1 cellular context compared by ENCODE assay signal in the genomic region with DNA sequence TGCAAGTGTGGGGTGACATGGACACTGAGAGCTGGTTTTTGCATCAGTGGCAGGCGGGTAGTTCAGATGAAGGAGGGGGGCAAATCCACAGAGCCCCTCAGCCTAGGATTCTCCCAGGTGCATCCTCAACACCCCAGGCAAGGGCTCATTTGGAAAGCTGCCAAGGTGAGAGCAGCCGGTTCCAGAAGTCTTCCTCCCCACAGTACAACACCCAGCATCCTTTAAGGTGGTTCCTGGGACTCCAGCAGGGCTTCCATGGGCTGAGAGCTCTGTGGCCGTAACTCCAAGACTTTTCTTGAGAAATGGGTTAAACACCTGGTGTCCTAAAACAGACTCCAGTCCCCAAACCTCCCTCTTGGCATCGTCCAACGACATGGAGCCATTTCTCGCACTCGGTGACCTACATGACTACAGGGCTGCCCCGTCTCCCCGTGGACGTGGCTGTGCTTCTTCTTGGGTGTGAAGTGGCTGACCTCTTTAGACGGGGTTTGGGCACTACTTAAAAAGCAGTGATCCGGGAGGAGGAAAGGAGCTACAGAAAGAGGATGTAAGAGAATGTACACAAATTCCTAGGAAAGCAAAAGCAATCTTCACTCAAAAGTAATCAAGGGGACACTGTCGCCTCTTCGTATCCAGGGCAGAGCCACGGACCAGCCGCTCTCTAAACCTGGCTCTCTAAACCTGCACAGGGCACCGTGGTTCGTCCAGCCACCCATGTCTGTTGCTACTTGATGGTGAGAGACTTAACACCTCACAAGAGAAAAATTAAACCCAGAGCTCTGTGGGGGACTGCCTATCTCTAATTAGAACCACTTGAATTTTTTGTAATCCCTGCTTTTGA.
TF ChIP-seq lines count a peak whose summit lies in the region.

No MANE protein-coding gene starts in this region.

TF ChIP-seq in HepG2, 621 proteins besides CTCF, POLR2A, EP300 and RAD21:
- TF ChIP-seq, protein P1, sequence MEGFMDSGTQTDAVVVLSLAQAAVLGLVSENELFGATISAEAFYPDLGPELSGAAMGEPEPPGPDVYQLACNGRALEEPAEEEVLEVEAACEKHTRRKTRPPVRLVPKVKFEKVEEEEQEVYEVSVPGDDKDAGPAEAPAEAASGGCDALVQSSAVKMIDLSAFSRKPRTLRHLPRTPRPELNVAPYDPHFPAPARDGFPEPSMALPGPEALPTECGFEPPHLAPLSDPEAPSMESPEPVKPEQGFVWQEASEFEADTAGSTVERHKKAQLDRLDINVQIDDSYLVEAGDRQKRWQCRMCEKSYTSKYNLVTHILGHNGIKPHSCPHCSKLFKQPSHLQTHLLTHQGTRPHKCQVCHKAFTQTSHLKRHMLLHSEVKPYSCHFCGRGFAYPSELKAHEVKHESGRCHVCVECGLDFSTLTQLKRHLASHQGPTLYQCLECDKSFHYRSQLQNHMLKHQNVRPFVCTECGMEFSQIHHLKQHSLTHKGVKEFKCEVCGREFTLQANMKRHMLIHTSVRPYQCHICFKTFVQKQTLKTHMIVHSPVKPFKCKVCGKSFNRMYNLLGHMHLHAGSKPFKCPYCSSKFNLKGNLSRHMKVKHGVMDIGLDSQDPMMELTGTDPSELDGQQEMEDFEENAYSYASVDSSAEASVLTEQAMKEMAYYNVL (CRISPR knock-in tag; IDR thresholded peaks at IDR 0.05; ENCODE audit: borderline replicate concordance): no peak
- TF ChIP-seq TCF7 (IDR thresholded peaks at IDR 0.05; ENCODE audit: low read depth) (no peak), WIZ (CRISPR knock-in tag; IDR thresholded peaks at IDR 0.05) (no peak), CENPX (CRISPR knock-in tag; IDR thresholded peaks at IDR 0.05) (no peak), FUBP1 (CRISPR knock-in tag; IDR thresholded peaks at IDR 0.05; ENCODE audit: borderline replicate concordance) (no peak), ZNF441 (CRISPR knock-in tag; IDR thresholded peaks at IDR 0.05; ENCODE audit: borderline replicate concordance) (no peak), ZSCAN25 (CRISPR knock-in tag; IDR thresholded peaks at IDR 0.05) (no peak)
